ENCODE assay signal across 1 cellular context in genomic region chr1:201114245-201115131, GRCh38.
TF ChIP-seq lines count a peak whose summit lies in the region.

No MANE protein-coding gene starts in this region.

TF ChIP-seq in WTC11, 78 proteins besides CTCF, POLR2A, EP300 and RAD21 (continued from another document and continues in another):
- TF ChIP-seq PRDM15 (CRISPR knock-in tag; IDR thresholded peaks at IDR 0.05), result no peak
- TF ChIP-seq TP53 (CRISPR knock-in tag; IDR thresholded peaks at IDR 0.05), result no peak
- no peak for TF ChIP-seq SMAD3 (CRISPR knock-in tag; IDR thresholded peaks at IDR 0.05; ENCODE audit: borderline replicate concordance)
- no peak for TF ChIP-seq USF1 (CRISPR knock-in tag; IDR thresholded peaks at IDR 0.05)
- no peak for TF ChIP-seq ZNF532 (CRISPR knock-in tag; IDR thresholded peaks at IDR 0.05; ENCODE audit: borderline replicate concordance)
- peak; percentile 87 for TF ChIP-seq HMGXB4 (CRISPR knock-in tag; IDR thresholded peaks at IDR 0.05)
- TF ChIP-seq ETV6 (CRISPR knock-in tag; IDR thresholded peaks at IDR 0.05), result 0 out of 2 replicates have a peak, but pooled peaks have one; percentile 19
- no peak for TF ChIP-seq IRF1 (CRISPR knock-in tag; IDR thresholded peaks at IDR 0.05)
- 0 out of 2 replicates have a peak, but pooled peaks have one; percentile 32 for TF ChIP-seq MAX (CRISPR knock-in tag; IDR thresholded peaks at IDR 0.05)
- TF ChIP-seq MXD4 (CRISPR knock-in tag; IDR thresholded peaks at IDR 0.05; ENCODE audit: borderline replicate concordance), result no peak
- TF ChIP-seq ZNF281 (CRISPR knock-in tag; IDR thresholded peaks at IDR 0.05), result no peak
- TF ChIP-seq ZNF232 (CRISPR knock-in tag; IDR thresholded peaks at IDR 0.05), result peak; percentile 59; the same call in 1 of the 2 replicates
- no peak for TF ChIP-seq ZNF512 (CRISPR knock-in tag; IDR thresholded peaks at IDR 0.05; ENCODE audit: borderline replicate concordance)
- TF ChIP-seq ATF6 (CRISPR knock-in tag; IDR thresholded peaks at IDR 0.05), result no peak
- no peak for TF ChIP-seq HMGA2 (CRISPR knock-in tag; IDR thresholded peaks at IDR 0.05)
- TF ChIP-seq IRF2 (CRISPR knock-in tag; IDR thresholded peaks at IDR 0.05; ENCODE audit: borderline replicate concordance, low read depth), result no peak
- TF ChIP-seq RELA (CRISPR knock-in tag; IDR thresholded peaks at IDR 0.05; ENCODE audit: borderline replicate concordance), result 0 out of 2 replicates have a peak, but pooled peaks have one; percentile 32
- no peak for TF ChIP-seq E2F4 (CRISPR knock-in tag; IDR thresholded peaks at IDR 0.05; ENCODE audit: borderline replicate concordance, low read depth)
- TF ChIP-seq NR2C2 (CRISPR knock-in tag; IDR thresholded peaks at IDR 0.05), result no peak
- TF ChIP-seq MYBL2 (CRISPR knock-in tag; IDR thresholded peaks at IDR 0.05), result no peak; the same call in 1 of the 2 replicates
- no peak for TF ChIP-seq EMX1 (CRISPR knock-in tag; IDR thresholded peaks at IDR 0.05)
- no peak for TF ChIP-seq ATF1 (CRISPR knock-in tag; IDR thresholded peaks at IDR 0.05)
- TF ChIP-seq AFF4 (CRISPR knock-in tag; IDR thresholded peaks at IDR 0.05; ENCODE audit: borderline replicate concordance), result 0 out of 2 replicates have a peak, but pooled peaks have one; percentile 42
- TF ChIP-seq FOXK1 (CRISPR knock-in tag; IDR thresholded peaks at IDR 0.05), result no peak
- TF ChIP-seq ZMAT4 (CRISPR knock-in tag; IDR thresholded peaks at IDR 0.05), result no peak
- TF ChIP-seq TCF7 (CRISPR knock-in tag; IDR thresholded peaks at IDR 0.05; ENCODE audit: low read depth), result no peak
- TF ChIP-seq ELF4 (CRISPR knock-in tag; IDR thresholded peaks at IDR 0.05; ENCODE audit: low read depth), result no peak
